Comparison of ENCODE assay signal across 17 cellular contexts in genomic region chr12:49283541-49284429, GRCh38. TPM values are rescaled to one million over a fixed set of nuclear protein-coding genes. Genes with fewer than 3 reads are reported as not detected.
DNase-seq lines count a peak whose midpoint lies in the region; TF ChIP-seq lines count a peak whose summit lies in the region.
"Had no signal": no experiment of that assay in that cellular context is flagged by ENCODE, and none has a peak within 500 bp of the region (broad histone marks: within the 10 kb centered on the region; RNA-seq: fewer than 3 reads in every experiment).

No MANE protein-coding gene starts in this region.

- no peaks in the 10 kb centered on the region for H3K9me3 ChIP-seq in WERI-Rb-1 (ENCODE audit: severe bottlenecking)
- H3K9me3 ChIP-seq in effector memory CD4-positive, alpha-beta T cell (ENCODE audit: control insufficient read depth, low read length) = no peaks in the 10 kb centered on the region
- H3K9me3 ChIP-seq: adrenal gland, esophagus muscularis mucosa had no signal

- no peaks in the 10 kb centered on the region for H3K27me3 ChIP-seq in WERI-Rb-1 (ENCODE audit: insufficient read depth, low read depth, severe bottlenecking)
- H3K27me3 ChIP-seq in effector memory CD4-positive, alpha-beta T cell (replicated peaks; ENCODE audit: control insufficient read depth, insufficient read depth, low read length, poor library complexity, severe bottlenecking) = no peaks in the 10 kb centered on the region
- H3K27me3 ChIP-seq: adrenal gland had no signal

- H3K27ac ChIP-seq in WERI-Rb-1 = peak overlapping the region; percentile 26; the same call in 1 of the 2 replicates
- H3K27ac ChIP-seq in effector memory CD4-positive, alpha-beta T cell (ENCODE audit: insufficient read depth, low read length, poor library complexity, severe bottlenecking) = no peak overlapping the region
- H3K27ac ChIP-seq: adrenal gland, coronary artery, esophagus muscularis mucosa had no signal

- TF ChIP-seq CTCF in GM12875 (IDR thresholded peaks at IDR 0.05; ENCODE audit: borderline replicate concordance, insufficient read depth, low read depth, low read length) (0 out of 2 replicates have a peak, but pooled peaks have one; percentile 2), WERI-Rb-1 (IDR thresholded peaks at IDR 0.05; ENCODE audit: low read depth, low read length) (peak; percentile 73)

- no peak overlapping the region for H3K4me3 ChIP-seq in GM12875 (ENCODE audit: low read depth, low read length)
- H3K4me3 ChIP-seq in WERI-Rb-1 (ENCODE audit: low read depth, low read length) = no peak overlapping the region
- H3K4me3 ChIP-seq in effector memory CD4-positive, alpha-beta T cell (ENCODE audit: insufficient read depth, low read depth, low read length, poor library complexity, severe bottlenecking) = no peak overlapping the region
- H3K4me3 ChIP-seq: adrenal gland, coronary artery, esophagus muscularis mucosa had no signal

- no peaks in the 10 kb centered on the region for H3K4me1 ChIP-seq in effector memory CD4-positive, alpha-beta T cell (ENCODE audit: control insufficient read depth, insufficient read depth, low read length, poor library complexity, severe bottlenecking)
- H3K4me1 ChIP-seq: adrenal gland had no signal

- H3K36me3 ChIP-seq in WERI-Rb-1 = no peaks in the 10 kb centered on the region
- no peaks in the 10 kb centered on the region for H3K36me3 ChIP-seq in effector memory CD4-positive, alpha-beta T cell (ENCODE audit: control insufficient read depth, insufficient read depth, low read length)
- H3K36me3 ChIP-seq: adrenal gland, esophagus muscularis mucosa had no signal

- DNase-seq in WERI-Rb-1 (peak; percentile 45), myocyte (ENCODE audit: low read depth) (peak; percentile 94), SHP77 (lab: John Stamatoyannopoulos, UW) (no peak), NCI-H2107 (lab: John Stamatoyannopoulos, UW) (no peak)
- DNase-seq in effector memory CD4-positive, alpha-beta T cell = no peak
- DNase-seq: activated CD4-positive, CD25-positive, alpha-beta regulatory T cell treated with anti-CD3 and anti-CD28 coated beads, Interleukin-2, amount 50 U/mL, for 72 hours; activated T-cell treated with anti-CD3 and anti-CD28 coated beads, Interleukin-2, amount 50 U/mL, for 1 hour; CD8-positive, alpha-beta T cell; GF-D8; HCEC 1CT; mesenchymal stem cell; OCI-M1 had no signal

RNA-seq across cellular contexts. Expression of gene PRPH, which starts 11.2 kb away (rescaled TPM):
- 0.05 TPM in 1 of 2 replicates, not detected in the other for total RNA-seq in myocyte
- 0.34 TPM for polyA plus RNA-seq in myocyte (2012)
- total RNA-seq: CD8-positive, alpha-beta T cell; osteocyte had no signal

RNA-seq across cellular contexts. Expression of gene TUBA1C, which starts 18.9 kb away (rescaled TPM):
- 547 and 595 TPM in 2 replicates for total RNA-seq in myocyte
- polyA plus RNA-seq in myocyte (2012) = 525 TPM

RNA-seq across cellular contexts. Expression of gene TROAP, which starts 39.3 kb away (rescaled TPM):
- total RNA-seq in myocyte = 1.1 TPM in 1 of 2 replicates, not detected in the other
- polyA plus RNA-seq in myocyte (2012) = 0.25 TPM

RNA-seq across cellular contexts. Expression of gene C1QL4, which starts 53.2 kb away (rescaled TPM):
- total RNA-seq in myocyte = 37.7 and 119 TPM in 2 replicates
- 6.3 TPM for polyA plus RNA-seq in myocyte (2012)
- total RNA-seq: CD8-positive, alpha-beta T cell; esophagus muscularis mucosa; osteocyte had no signal
- polyA plus RNA-seq: adrenal gland had no signal

Comparison
In these comparisons a context has a peak if more than half of its experiments do, and no peak if none do; other contexts are left out.
1. DNase-seq: peak in WERI-Rb-1 (single experiment) and myocyte (single experiment); none in SHP77 (0 of 2), effector memory CD4-positive, alpha-beta T cell (0 of 3) and NCI-H2107 (single experiment).